In the genomic region with DNA sequence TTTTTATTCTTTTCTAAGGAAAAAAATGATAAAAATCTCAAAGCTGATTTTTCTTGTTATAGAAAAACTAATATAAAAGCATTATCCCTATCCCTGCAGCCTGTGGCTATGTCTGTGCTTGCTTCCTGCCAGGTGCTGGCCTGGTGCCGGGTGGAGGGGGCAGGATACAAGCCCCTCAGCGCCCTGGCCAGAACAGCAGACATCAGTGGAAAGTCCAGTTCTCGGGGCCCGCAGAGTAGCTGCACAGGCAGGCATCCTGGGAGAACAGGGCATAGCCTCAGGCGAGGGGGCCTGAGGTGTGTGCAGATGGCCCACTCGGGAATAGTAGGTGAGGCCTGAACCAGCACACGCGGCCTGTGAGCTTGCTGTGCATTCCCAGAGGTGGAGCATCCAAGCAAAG, we compare ENCODE assay signal across 1 cellular context.
TF ChIP-seq lines count a peak whose summit lies in the region.

No MANE protein-coding gene starts in this region.

TF ChIP-seq in IMR-90, 13 proteins besides CTCF, POLR2A, EP300 and RAD21:
- TF ChIP-seq, protein P1, sequence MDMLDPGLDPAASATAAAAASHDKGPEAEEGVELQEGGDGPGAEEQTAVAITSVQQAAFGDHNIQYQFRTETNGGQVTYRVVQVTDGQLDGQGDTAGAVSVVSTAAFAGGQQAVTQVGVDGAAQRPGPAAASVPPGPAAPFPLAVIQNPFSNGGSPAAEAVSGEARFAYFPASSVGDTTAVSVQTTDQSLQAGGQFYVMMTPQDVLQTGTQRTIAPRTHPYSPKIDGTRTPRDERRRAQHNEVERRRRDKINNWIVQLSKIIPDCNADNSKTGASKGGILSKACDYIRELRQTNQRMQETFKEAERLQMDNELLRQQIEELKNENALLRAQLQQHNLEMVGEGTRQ (IDR thresholded peaks at IDR 0.05; ENCODE audit: low read depth, low read length) = no peak
- TF ChIP-seq ELK1 (IDR thresholded peaks at IDR 0.05; ENCODE audit: borderline replicate concordance, low read depth, low read length) (no peak), NFE2L2 (IDR thresholded peaks at IDR 0.05; ENCODE audit: low read depth, low read length) (no peak), BHLHE40 (IDR thresholded peaks at IDR 0.05; ENCODE audit: low read depth, low read length) (no peak), CEBPB (IDR thresholded peaks at IDR 0.05; ENCODE audit: low read depth, low read length) (no peak)
